ENCODE assay signal across 11 cellular contexts in genomic region chr1:1431845-1432565, GRCh38. TPM values are rescaled to one million over a fixed set of nuclear protein-coding genes. Genes with fewer than 3 reads are reported as not detected.
DNase-seq lines count a peak whose midpoint lies in the region; ATAC-seq, FAIRE-seq and TF ChIP-seq lines count a peak whose summit lies in the region.
"Had no signal": no experiment of that assay in that cellular context is flagged by ENCODE, and none has a peak within 500 bp of the region (broad histone marks: within the 10 kb centered on the region; RNA-seq: fewer than 3 reads in every experiment).

No MANE protein-coding gene starts in this region.

- DNase-seq in GM13976 (ENCODE audit: low spot score) (peak; percentile 42), astrocyte (ENCODE audit: low read depth) (no peak), islet precursor cell (peak; percentile 96), sigmoid colon (peak; percentile 85), dermis blood vessel endothelial cell (no peak)
- no peak for DNase-seq in stimulated activated effector memory CD8-positive, alpha-beta T cell treated with anti-CD3 and anti-CD28 coated beads, Interleukin-12 subunit alpha, Interleukin-12 subunit beta, amount 100 ng/mL, for 72 hours (ENCODE audit: low spot score in 2 of 2)
- no peak for DNase-seq in activated effector memory CD4-positive, alpha-beta T cell treated with Interleukin-2 at 50 U/mL for 16 hours
- DNase-seq: GDM1 had no signal

- no peak overlapping the region for H3K4me3 Mint-ChIP-seq in astrocyte (ENCODE audit: unreplicated experiment)
- H3K4me3 Mint-ChIP-seq in stimulated activated effector memory CD8-positive, alpha-beta T cell treated with anti-CD3 and anti-CD28 coated beads, Interleukin-12 subunit alpha, Interleukin-12 subunit beta, amount 100 ng/mL, for 72 hours = no peak overlapping the region
- H3K4me3 Mint-ChIP-seq: activated naive CD4-positive, alpha-beta T cell treated with anti-CD3 and anti-CD28 coated beads, Interleukin-2, amount 50 U/mL, for 24 hours had no signal

- no peaks in the 10 kb centered on the region for H3K79me2 ChIP-seq in astrocyte (ENCODE audit: insufficient read depth, low read length)

- H3K36me3 ChIP-seq in astrocyte (ENCODE audit: insufficient read depth, low read length) = no peaks in the 10 kb centered on the region
- no peaks in the 10 kb centered on the region for H3K36me3 ChIP-seq in sigmoid colon

- H3K9me3 Mint-ChIP-seq in astrocyte (ENCODE audit: unreplicated experiment) = no peaks in the 10 kb centered on the region
- H3K9me3 Mint-ChIP-seq in stimulated activated effector memory CD8-positive, alpha-beta T cell treated with anti-CD3 and anti-CD28 coated beads, Interleukin-12 subunit alpha, Interleukin-12 subunit beta, amount 100 ng/mL, for 72 hours = no peaks in the 10 kb centered on the region
- H3K9me3 Mint-ChIP-seq: activated naive CD4-positive, alpha-beta T cell treated with anti-CD3 and anti-CD28 coated beads, Interleukin-2, amount 50 U/mL, for 24 hours had no signal

- peaks cover 16% of the 10 kb centered on the region for H3K4me1 Mint-ChIP-seq in astrocyte (ENCODE audit: low read depth, unreplicated experiment)
- H3K4me1 Mint-ChIP-seq in stimulated activated effector memory CD8-positive, alpha-beta T cell treated with anti-CD3 and anti-CD28 coated beads, Interleukin-12 subunit alpha, Interleukin-12 subunit beta, amount 100 ng/mL, for 72 hours = peaks cover 6% of the 10 kb centered on the region

- H3K4me2 ChIP-seq in astrocyte (ENCODE audit: low read length) = no peak overlapping the region

- no peak overlapping the region for H3K4me3 ChIP-seq in astrocyte (ENCODE audit: insufficient read depth, low read depth, low read length)
- peak overlapping the region in 1 of 4 donors; percentile 72 for H3K4me3 ChIP-seq in sigmoid colon

- TF ChIP-seq POLR2A in sigmoid colon (IDR thresholded peaks at IDR 0.05) = no peak

- H3K36me3 Mint-ChIP-seq in astrocyte (ENCODE audit: low read depth, unreplicated experiment) = no peaks in the 10 kb centered on the region
- H3K36me3 Mint-ChIP-seq in stimulated activated effector memory CD8-positive, alpha-beta T cell treated with anti-CD3 and anti-CD28 coated beads, Interleukin-12 subunit alpha, Interleukin-12 subunit beta, amount 100 ng/mL, for 72 hours = no peaks in the 10 kb centered on the region
- H3K36me3 Mint-ChIP-seq: activated naive CD4-positive, alpha-beta T cell treated with anti-CD3 and anti-CD28 coated beads, Interleukin-2, amount 50 U/mL, for 24 hours had no signal

- no peaks in the 10 kb centered on the region for H3K9me3 ChIP-seq in astrocyte (ENCODE audit: insufficient read depth, low read depth, low read length)
- H3K9me3 ChIP-seq in sigmoid colon = no peaks in the 10 kb centered on the region

- H2AFZ ChIP-seq in astrocyte (ENCODE audit: low read depth, low read length) = no peak overlapping the region

- H4K20me1 ChIP-seq in astrocyte (ENCODE audit: insufficient read depth, low read length) = peaks cover 5% of the 10 kb centered on the region

- no peaks in the 10 kb centered on the region for H3K27me3 ChIP-seq in astrocyte (ENCODE audit: insufficient read depth, low read length)
- no peaks in the 10 kb centered on the region for H3K27me3 ChIP-seq in sigmoid colon

- peaks cover 35% of the 10 kb centered on the region for H3K4me1 ChIP-seq in astrocyte (ENCODE audit: insufficient read depth, low read length)
- H3K4me1 ChIP-seq in sigmoid colon = peaks cover 0 to 91% (median 88%) of the 10 kb centered on the region in 4 donors

- no peak for FAIRE-seq in astrocyte (lab: Jason Lieb, UNC)

- TF ChIP-seq CTCF in GM13976 (IDR thresholded peaks at IDR 0.05; ENCODE audit: borderline replicate concordance, control extremely low read depth, extremely low read depth, insufficient read depth, missing control alignments) (no peak), astrocyte (IDR thresholded peaks at IDR 0.05; ENCODE audit: insufficient read depth, low read depth, low read length) (no peak), sigmoid colon (IDR thresholded peaks at IDR 0.05) (no peak)

- H3K9ac ChIP-seq in astrocyte (ENCODE audit: low read length) = no peak overlapping the region

- no peak for ATAC-seq in stimulated activated effector memory CD8-positive, alpha-beta T cell treated with anti-CD3 and anti-CD28 coated beads, Interleukin-12 subunit alpha, Interleukin-12 subunit beta, amount 100 ng/mL, for 72 hours
- ATAC-seq in HG02852 (IDR thresholded peaks at IDR 0.05; ENCODE audit: unreplicated experiment) = no peak

- intact Hi-C loops in sigmoid colon (cut with DNase I) = no loop called here

- in situ Hi-C loops in GM13976 (cut with MboI; ENCODE audit: low sequenced_read_pairs, unreplicated experiment) = no loop called here

- WGBS in sigmoid colon, 2 donors = 42 to 55% methylated on average over 20 of the region's 20 CpGs

- H3K27me3 Mint-ChIP-seq in astrocyte (ENCODE audit: low read depth, unreplicated experiment) = no peaks in the 10 kb centered on the region

- TF ChIP-seq EP300 in sigmoid colon (IDR thresholded peaks at IDR 0.05) = no peak

- peak overlapping the region; percentile 77 for H3K27ac Mint-ChIP-seq in astrocyte (ENCODE audit: unreplicated experiment)
- H3K27ac Mint-ChIP-seq in stimulated activated effector memory CD8-positive, alpha-beta T cell treated with anti-CD3 and anti-CD28 coated beads, Interleukin-12 subunit alpha, Interleukin-12 subunit beta, amount 100 ng/mL, for 72 hours = no peak overlapping the region
- H3K27ac Mint-ChIP-seq: activated naive CD4-positive, alpha-beta T cell treated with anti-CD3 and anti-CD28 coated beads, Interleukin-2, amount 50 U/mL, for 24 hours had no signal

- no peak overlapping the region for H3K27ac ChIP-seq in astrocyte (ENCODE audit: low read depth, low read length)
- H3K27ac ChIP-seq in sigmoid colon = peak overlapping the region; percentile 93 to 99 (median 96)

RNA-seq across cellular contexts. Expression of gene VWA1, which starts 3.5 kb away (rescaled TPM):
- total RNA-seq in astrocyte = 60.4 and 81.2 TPM in 2 replicates
- 100 to 1,000 TPM in 1 of 4 donors, 10 to 100 TPM in 3; 47.1 to 107 (median 71.1) TPM for total RNA-seq in sigmoid colon
- polyA plus RNA-seq in sigmoid colon = 10 to 100 TPM in 1 of 3 donors, 1 to 10 TPM in 2; 2.4 to 44.2 (median 3.7) TPM
- 12.7 and 45.3 TPM in 2 replicates for total RNA-seq in dermis blood vessel endothelial cell

RNA-seq across cellular contexts. Expression of gene ANKRD65, which starts 10.9 kb away (rescaled TPM):
- total RNA-seq in astrocyte (0.64 TPM in 1 of 2 replicates, not detected in the other), sigmoid colon (10 to 100 TPM; 10.0 to 23.0 (median 15.8) TPM), dermis blood vessel endothelial cell (0.28 and 0.51 TPM in 2 replicates)
- 1 to 10 TPM in 2 of 3 donors, under 1 TPM in 1; 0.69 to 5.4 (median 3.8) TPM for polyA plus RNA-seq in sigmoid colon
- total RNA-seq: LHCN-M2 had no signal

RNA-seq across cellular contexts. Expression of gene ATAD3C, which starts 17.5 kb away (rescaled TPM):
- total RNA-seq in astrocyte (1.8 and 2.5 TPM in 2 replicates), sigmoid colon (under 1 TPM; 0.16 to 0.55 (median 0.45) TPM), dermis blood vessel endothelial cell (0.17 and 1.5 TPM in 2 replicates)
- 1 to 10 TPM in 1 of 3 donors, under 1 TPM in 1, not detected in 1; under 0.01 to 1.5 TPM for polyA plus RNA-seq in sigmoid colon
- total RNA-seq: LHCN-M2 had no signal

RNA-seq across cellular contexts. Expression of gene MRPL20, which starts 24.9 kb away (rescaled TPM):
- total RNA-seq in astrocyte = 87.3 and 88.5 TPM in 2 replicates
- 100 to 1,000 TPM; 133 to 235 (median 206) TPM for total RNA-seq in sigmoid colon
- 100 to 1,000 TPM; 155 to 216 (median 171) TPM for polyA plus RNA-seq in sigmoid colon
- 98.2 and 102 TPM in 2 replicates for total RNA-seq in dermis blood vessel endothelial cell

RNA-seq across cellular contexts. Expression of gene CCNL2, which starts 32.9 kb away (rescaled TPM):
- total RNA-seq in astrocyte (194 and 197 TPM in 2 replicates), sigmoid colon (100 to 1,000 TPM; 139 to 375 (median 173) TPM), dermis blood vessel endothelial cell (71.1 and 183 TPM in 2 replicates)
- polyA plus RNA-seq in sigmoid colon = 10 to 100 TPM; 15.0 to 99.6 (median 16.2) TPM

Comparison
In these comparisons a context has a peak if more than half of its experiments do, and no peak if none do; other contexts are left out.
1. DNase-seq: peak in GM13976 (single experiment), islet precursor cell (single experiment) and sigmoid colon (single experiment); none in astrocyte (single experiment), stimulated activated effector memory CD8-positive, alpha-beta T cell treated with anti-CD3 and anti-CD28 coated beads, Interleukin-12 subunit alpha, Interleukin-12 subunit beta, amount 100 ng/mL, for 72 hours (0 of 2), dermis blood vessel endothelial cell (single experiment) and activated effector memory CD4-positive, alpha-beta T cell treated with Interleukin-2 at 50 U/mL for 16 hours (single experiment).